8 cellular contexts compared by ENCODE assay signal in the genomic region with DNA sequence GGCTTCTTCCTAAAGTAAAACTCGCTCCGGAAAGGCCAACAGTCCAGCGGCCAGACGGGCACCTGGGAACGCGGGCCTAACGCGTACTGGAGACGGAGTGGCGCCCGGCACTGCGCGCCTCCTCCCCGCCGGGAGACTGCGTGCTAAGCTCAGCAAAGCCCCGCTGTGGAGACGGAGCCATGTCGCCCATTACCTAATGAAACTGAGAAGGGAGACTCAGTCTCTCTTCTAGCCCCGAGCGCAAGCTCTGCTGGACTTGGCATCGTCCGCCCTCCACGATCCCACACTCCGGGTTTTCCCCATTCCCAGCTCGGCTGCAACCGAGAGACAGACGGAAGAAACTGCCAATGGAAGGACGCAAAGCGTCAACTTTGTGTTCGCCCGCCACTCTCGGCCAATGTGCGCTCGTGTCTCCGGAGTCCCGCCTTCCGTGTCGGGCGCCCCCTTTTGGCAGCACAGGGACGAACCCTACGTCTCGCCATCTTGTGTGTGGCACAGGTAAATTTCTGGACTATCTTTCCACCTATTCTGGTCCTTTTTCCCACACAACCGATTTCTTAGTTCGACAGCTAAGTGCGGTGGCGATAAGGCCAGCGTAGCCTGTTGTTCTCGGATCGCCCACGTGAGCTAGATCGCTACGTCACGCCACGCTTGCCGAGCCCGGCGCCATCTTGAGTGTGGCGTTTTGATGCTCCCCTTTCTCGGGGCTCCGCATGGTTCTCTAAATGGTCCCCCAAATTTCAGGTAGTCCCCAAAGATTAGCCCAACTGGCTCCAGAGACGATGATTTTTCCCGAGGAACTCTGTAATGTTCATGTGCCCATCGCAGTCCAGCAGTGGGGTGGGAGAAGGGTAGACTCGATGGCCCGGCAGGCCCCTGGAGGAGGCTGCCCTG. TPM values are rescaled to one million over a fixed set of nuclear protein-coding genes. Genes with fewer than 3 reads are reported as not detected.
DNase-seq lines count a peak whose midpoint lies in the region.

No MANE protein-coding gene starts in this region.

- peak overlapping the region; percentile 100 for H2BK15ac ChIP-seq in neuronal stem cell (ENCODE audit: low read length)

- peak overlapping the region; percentile 100 for H2AK5ac ChIP-seq in neuronal stem cell (ENCODE audit: low read depth, low read length)

- H3K4me3 ChIP-seq in HAP-1 = peak overlapping the region; percentile 99
- peak overlapping the region; percentile 68 for H3K4me3 ChIP-seq in MG63
- peak overlapping the region; percentile 62 to 87 for H3K4me3 ChIP-seq in neuronal stem cell (ENCODE audit: low read length in 2 of 2)

- H3K18ac ChIP-seq in neuronal stem cell (ENCODE audit: low read length) = peak overlapping the region; percentile 100

- H3K4me1 ChIP-seq in HAP-1 (peaks cover 13% of the 10 kb centered on the region), neuronal stem cell (ENCODE audit: control insufficient read depth in 2 of 2, insufficient read depth in 1 of 2, low read depth in 1 of 2, low read length in 2 of 2) (peaks cover 15 to 18% of the 10 kb centered on the region in 2 donors)

- H3K23ac ChIP-seq in neuronal stem cell (ENCODE audit: low read depth, low read length, poor library complexity) = peak overlapping the region; percentile 100

- peak overlapping the region; percentile 100 for H2BK12ac ChIP-seq in neuronal stem cell (ENCODE audit: low read length)

- H3K27me3 ChIP-seq in HAP-1 (ENCODE audit: low read depth) = no peaks in the 10 kb centered on the region
- no peaks in the 10 kb centered on the region for H3K27me3 ChIP-seq in MG63
- H3K27me3 ChIP-seq in neuronal stem cell (ENCODE audit: control insufficient read depth in 3 of 3, insufficient read depth in 3 of 3, low read depth in 1 of 3, low read length in 3 of 3) = peaks cover 0 to 2% (median 0%) of the 10 kb centered on the region in 3 experiments

- in situ Hi-C loops in HAP-1 (cut with MboI; ENCODE audit: low sequenced_read_pairs) = loop anchor here (5.0 kb wide), 2 partner anchors 40 to 95 kb away; no protein-coding TSS in a partner anchor

- H3K36me3 ChIP-seq in HAP-1 (replicated peaks) = peaks cover 35% of the 10 kb centered on the region
- H3K36me3 ChIP-seq in MG63 = peaks cover 31% of the 10 kb centered on the region
- H3K36me3 ChIP-seq in neuronal stem cell (replicated peaks in 1 of 2; ENCODE audit: control insufficient read depth in 2 of 2, insufficient read depth in 2 of 2, low read length in 2 of 2) = peaks cover 10 to 24% of the 10 kb centered on the region in 2 donors

- peaks cover 1% of the 10 kb centered on the region for H3K79me1 ChIP-seq in neuronal stem cell (ENCODE audit: low read depth, low read length)

- H4K91ac ChIP-seq in neuronal stem cell (ENCODE audit: low read depth, low read length, poor library complexity) = peak overlapping the region; percentile 100

- peak overlapping the region; percentile 100 for H2BK120ac ChIP-seq in neuronal stem cell (ENCODE audit: low read depth, low read length)

- peak overlapping the region; percentile 100 for H3K14ac ChIP-seq in neuronal stem cell (ENCODE audit: low read length)

- H3K27ac ChIP-seq in neuronal stem cell (replicated peaks; ENCODE audit: low read length) = peak overlapping the region; percentile 82
- H3K27ac ChIP-seq in substantia nigra (ENCODE audit: low read depth, low read length, poor library complexity, severe bottlenecking) = peak overlapping the region; percentile 100

- H2BK5ac ChIP-seq in neuronal stem cell (ENCODE audit: low read length) = peak overlapping the region; percentile 100

- peak overlapping the region; percentile 80 for H2AFZ ChIP-seq in neuronal stem cell (ENCODE audit: low read length)

- WGBS in neuronal stem cell (ENCODE audit: extremely low coverage in 2 of 2, insufficient read length in 2 of 2, insufficient replicate concordance in 1 of 2), 2 donors = no CpG with 5 or more reads among the region's 66 CpGs

- H4K8ac ChIP-seq in neuronal stem cell (ENCODE audit: low read depth, low read length) = peak overlapping the region; percentile 100

- peak overlapping the region; percentile 99 for H3K9ac ChIP-seq in neuronal stem cell (ENCODE audit: low read depth, low read length, poor library complexity)

- peak; percentile 92 for DNase-seq in GF-D8 (lab: John Stamatoyannopoulos, UW)
- DNase-seq in HAP-1 (ENCODE audit: low spot score in 2 of 2) = peak; percentile 93 to 98
- peak; percentile 98 for DNase-seq in MG63
- peak; percentile 85 for DNase-seq in SIG-M5 (lab: John Stamatoyannopoulos, UW)
- peak; percentile 89 to 98 (median 96) for DNase-seq in activated naive CD4-positive, alpha-beta T cell (lab: John Stamatoyannopoulos, UW)
- peak; percentile 98 for DNase-seq in foreskin melanocyte
- peak; percentile 98 for DNase-seq in neuronal stem cell (ENCODE audit: low spot score)
- DNase-seq in substantia nigra (lab: John Stamatoyannopoulos, UW) = peak; percentile 87 to 99 (median 97)

- H3K9me3 ChIP-seq in HAP-1 = 0 out of 2 replicates have a peak, but pooled peaks cover 3% of the 10 kb centered on the region
- H3K9me3 ChIP-seq in MG63 = no peaks in the 10 kb centered on the region
- peaks cover 2 to 11% of the 10 kb centered on the region in 2 donors for H3K9me3 ChIP-seq in neuronal stem cell (replicated peaks in 1 of 2; ENCODE audit: control insufficient read depth in 2 of 2, insufficient read depth in 1 of 2, low read depth in 1 of 2, low read length in 2 of 2)

- peak overlapping the region; percentile 100 for H3K4ac ChIP-seq in neuronal stem cell (ENCODE audit: low read length)

- peak overlapping the region; percentile 82 for H3K4me2 ChIP-seq in neuronal stem cell (ENCODE audit: insufficient read depth, low read length, poor library complexity, severe bottlenecking)

RNA-seq across cellular contexts. Expression of a gene that starts 1.3 kb away (rescaled TPM):
- 1,493 and 1,533 TPM in 2 replicates for total RNA-seq in MG63 (2014; rRNA removed; shearing (Covaris generic); ENCODE audit: low replicate concordance)
- polyA plus RNA-seq in neuronal stem cell (2013, experiment 1 of 2) = 3,606 TPM
- polyA plus RNA-seq in neuronal stem cell (2013, experiment 2 of 2) = 3,678 TPM

Comparison
In these comparisons a context has a peak if more than half of its experiments do, and no peak if none do; other contexts are left out.
1. Peak in every context shown above with its lines: DNase-seq, H3K4me3 ChIP-seq and H3K27ac ChIP-seq.